Comparison of ENCODE assay signal across 1 cellular context in genomic region chr1:157882560-157882959, GRCh38.
TF ChIP-seq lines count a peak whose summit lies in the region.

No MANE protein-coding gene starts in this region.

TF ChIP-seq in HepG2, 621 proteins besides CTCF, POLR2A, EP300 and RAD21:
- no peak for TF ChIP-seq ZNF432 (CRISPR knock-in tag; IDR thresholded peaks at IDR 0.05; ENCODE audit: borderline replicate concordance)
- TF ChIP-seq, protein P1, sequence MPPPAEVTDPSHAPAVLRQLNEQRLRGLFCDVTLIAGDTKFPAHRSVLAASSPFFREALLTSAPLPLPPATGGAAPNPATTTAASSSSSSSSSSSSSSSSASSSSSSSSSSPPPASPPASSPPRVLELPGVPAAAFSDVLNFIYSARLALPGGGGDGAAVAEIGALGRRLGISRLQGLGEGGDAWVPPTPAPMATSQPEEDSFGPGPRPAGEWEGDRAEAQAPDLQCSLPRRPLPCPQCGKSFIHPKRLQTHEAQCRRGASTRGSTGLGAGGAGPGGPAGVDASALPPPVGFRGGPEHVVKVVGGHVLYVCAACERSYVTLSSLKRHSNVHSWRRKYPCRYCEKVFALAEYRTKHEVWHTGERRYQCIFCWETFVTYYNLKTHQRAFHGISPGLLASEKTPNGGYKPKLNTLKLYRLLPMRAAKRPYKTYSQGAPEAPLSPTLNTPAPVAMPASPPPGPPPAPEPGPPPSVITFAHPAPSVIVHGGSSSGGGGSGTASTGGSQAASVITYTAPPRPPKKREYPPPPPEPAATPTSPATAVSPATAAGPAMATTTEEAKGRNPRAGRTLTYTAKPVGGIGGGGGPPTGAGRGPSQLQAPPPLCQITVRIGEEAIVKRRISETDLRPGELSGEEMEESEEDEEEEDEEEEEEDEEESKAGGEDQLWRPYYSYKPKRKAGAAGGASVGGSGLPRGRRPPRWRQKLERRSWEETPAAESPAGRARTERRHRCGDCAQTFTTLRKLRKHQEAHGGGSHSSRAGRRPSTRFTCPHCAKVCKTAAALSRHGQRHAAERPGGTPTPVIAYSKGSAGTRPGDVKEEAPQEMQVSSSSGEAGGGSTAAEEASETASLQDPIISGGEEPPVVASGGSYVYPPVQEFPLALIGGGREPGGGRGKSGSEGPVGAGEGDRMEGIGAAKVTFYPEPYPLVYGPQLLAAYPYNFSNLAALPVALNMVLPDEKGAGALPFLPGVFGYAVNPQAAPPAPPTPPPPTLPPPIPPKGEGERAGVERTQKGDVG (CRISPR knock-in tag; IDR thresholded peaks at IDR 0.05; ENCODE audit: borderline replicate concordance): no peak
- TF ChIP-seq ZNF761 (CRISPR knock-in tag; conservative IDR thresholded peaks at IDR 0.05): no peak
- TF ChIP-seq, protein P2, sequence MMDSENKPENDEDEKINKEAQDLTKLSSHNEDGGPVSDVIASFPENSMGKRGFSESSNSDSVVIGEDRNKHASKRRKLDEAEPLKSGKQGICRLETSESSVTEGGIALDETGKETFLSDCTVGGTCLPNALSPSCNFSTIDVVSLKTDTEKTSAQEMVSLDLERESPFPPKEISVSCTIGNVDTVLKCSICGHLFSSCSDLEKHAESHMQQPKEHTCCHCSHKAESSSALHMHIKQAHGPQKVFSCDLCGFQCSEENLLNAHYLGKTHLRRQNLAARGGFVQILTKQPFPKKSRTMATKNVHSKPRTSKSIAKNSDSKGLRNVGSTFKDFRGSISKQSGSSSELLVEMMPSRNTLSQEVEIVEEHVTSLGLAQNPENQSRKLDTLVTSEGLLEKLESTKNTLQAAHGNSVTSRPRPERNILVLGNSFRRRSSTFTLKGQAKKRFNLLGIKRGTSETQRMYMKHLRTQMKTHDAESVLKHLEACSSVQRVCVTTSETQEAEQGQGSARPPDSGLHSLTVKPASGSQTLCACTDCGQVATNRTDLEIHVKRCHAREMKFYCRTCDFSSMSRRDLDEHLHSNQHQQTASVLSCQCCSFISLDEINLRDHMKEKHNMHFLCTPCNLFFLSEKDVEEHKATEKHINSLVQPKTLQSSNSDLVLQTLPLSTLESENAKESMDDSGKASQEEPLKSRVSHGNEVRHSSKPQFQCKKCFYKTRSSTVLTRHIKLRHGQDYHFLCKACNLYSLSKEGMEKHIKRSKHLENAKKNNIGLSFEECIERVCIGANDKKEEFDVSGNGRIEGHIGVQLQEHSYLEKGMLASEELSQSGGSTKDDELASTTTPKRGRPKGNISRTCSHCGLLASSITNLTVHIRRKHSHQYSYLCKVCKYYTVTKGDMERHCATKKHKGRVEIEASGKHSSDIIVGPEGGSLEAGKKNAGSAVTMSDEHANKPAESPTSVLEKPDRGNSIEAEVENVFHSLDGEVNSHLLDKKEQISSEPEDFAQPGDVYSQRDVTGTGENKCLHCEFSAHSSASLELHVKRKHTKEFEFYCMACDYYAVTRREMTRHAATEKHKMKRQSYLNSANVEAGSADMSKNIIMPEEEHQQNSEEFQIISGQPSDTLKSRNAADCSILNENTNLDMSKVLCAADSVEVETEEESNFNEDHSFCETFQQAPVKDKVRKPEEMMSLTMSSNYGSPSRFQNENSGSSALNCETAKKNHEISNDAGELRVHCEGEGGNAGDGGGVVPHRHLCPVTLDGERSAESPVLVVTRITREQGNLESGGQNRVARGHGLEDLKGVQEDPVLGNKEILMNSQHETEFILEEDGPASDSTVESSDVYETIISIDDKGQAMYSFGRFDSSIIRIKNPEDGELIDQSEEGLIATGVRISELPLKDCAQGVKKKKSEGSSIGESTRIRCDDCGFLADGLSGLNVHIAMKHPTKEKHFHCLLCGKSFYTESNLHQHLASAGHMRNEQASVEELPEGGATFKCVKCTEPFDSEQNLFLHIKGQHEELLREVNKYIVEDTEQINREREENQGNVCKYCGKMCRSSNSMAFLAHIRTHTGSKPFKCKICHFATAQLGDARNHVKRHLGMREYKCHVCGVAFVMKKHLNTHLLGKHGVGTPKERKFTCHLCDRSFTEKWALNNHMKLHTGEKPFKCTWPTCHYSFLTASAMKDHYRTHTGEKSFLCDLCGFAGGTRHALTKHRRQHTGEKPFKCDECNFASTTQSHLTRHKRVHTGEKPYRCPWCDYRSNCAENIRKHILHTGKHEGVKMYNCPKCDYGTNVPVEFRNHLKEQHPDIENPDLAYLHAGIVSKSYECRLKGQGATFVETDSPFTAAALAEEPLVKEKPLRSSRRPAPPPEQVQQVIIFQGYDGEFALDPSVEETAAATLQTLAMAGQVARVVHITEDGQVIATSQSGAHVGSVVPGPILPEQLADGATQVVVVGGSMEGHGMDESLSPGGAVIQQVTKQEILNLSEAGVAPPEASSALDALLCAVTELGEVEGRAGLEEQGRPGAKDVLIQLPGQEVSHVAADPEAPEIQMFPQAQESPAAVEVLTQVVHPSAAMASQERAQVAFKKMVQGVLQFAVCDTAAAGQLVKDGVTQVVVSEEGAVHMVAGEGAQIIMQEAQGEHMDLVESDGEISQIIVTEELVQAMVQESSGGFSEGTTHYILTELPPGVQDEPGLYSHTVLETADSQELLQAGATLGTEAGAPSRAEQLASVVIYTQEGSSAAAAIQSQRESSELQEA (CRISPR knock-in tag; IDR thresholded peaks at IDR 0.05; ENCODE audit: not compliant biosample characterization): no peak
- no peak for TF ChIP-seq ZFAT (CRISPR knock-in tag; conservative IDR thresholded peaks at IDR 0.05)
- TF ChIP-seq PHF20 (CRISPR knock-in tag; IDR thresholded peaks at IDR 0.05): no peak
- TF ChIP-seq HNRNPLL (IDR thresholded peaks at IDR 0.05; ENCODE audit: low read depth, low read length, poor library complexity, severe bottlenecking): no peak
- no peak for TF ChIP-seq DZIP1 (CRISPR knock-in tag; IDR thresholded peaks at IDR 0.05)
- TF ChIP-seq ZNF24 (IDR thresholded peaks at IDR 0.05): no peak
- TF ChIP-seq, protein P3, sequence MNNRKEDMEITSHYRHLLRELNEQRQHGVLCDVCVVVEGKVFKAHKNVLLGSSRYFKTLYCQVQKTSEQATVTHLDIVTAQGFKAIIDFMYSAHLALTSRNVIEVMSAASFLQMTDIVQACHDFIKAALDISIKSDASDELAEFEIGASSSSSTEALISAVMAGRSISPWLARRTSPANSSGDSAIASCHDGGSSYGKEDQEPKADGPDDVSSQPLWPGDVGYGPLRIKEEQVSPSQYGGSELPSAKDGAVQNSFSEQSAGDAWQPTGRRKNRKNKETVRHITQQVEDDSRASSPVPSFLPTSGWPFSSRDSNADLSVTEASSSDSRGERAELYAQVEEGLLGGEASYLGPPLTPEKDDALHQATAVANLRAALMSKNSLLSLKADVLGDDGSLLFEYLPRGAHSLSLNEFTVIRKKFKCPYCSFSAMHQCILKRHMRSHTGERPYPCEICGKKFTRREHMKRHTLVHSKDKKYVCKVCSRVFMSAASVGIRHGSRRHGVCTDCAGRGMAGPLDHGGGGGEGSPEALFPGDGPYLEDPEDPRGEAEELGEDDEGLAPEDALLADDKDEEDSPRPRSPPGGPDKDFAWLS (CRISPR knock-in tag; IDR thresholded peaks at IDR 0.05; ENCODE audit: borderline replicate concordance): no peak
- no peak for TF ChIP-seq KMT2A (CRISPR knock-in tag; IDR thresholded peaks at IDR 0.05)
- no peak for TF ChIP-seq ZNF687 (CRISPR knock-in tag; IDR thresholded peaks at IDR 0.05)
